In the genomic region with DNA sequence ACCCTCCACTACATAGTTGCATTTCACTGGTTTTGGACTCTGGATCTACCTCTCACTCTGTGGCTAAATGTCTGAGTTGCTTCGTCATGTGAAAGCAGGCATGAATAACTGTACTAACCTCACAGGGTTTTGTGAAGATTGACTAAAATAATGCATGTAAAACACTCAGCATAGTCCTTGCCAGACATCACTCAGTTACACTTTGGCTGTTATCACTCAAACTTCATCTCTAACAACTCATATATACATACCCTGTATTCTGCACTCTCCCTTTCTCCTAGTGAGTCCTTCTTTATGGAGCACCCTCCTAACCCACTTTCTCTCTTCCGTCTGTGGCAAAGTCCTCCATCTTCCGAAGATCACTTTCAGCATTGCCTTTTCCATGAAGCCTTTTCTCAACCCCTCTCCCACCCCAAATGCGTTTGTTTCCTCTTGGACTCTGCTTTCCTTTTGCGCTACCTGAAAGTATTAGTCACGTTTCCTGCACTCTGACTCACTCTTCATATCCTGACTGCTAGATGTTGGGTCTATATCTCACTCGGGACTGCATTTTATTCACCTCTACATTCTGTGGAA, we compare ENCODE assay signal across 8 cellular contexts.
DNase-seq lines count a peak whose midpoint lies in the region; ATAC-seq and TF ChIP-seq lines count a peak whose summit lies in the region.

No MANE protein-coding gene starts in this region.

- H3K9me3 Mint-ChIP-seq in MCF 10A (ENCODE audit: unreplicated experiment): no peaks in the 10 kb centered on the region
- no peaks in the 10 kb centered on the region for H3K9me3 Mint-ChIP-seq in activated CD8-positive, alpha-beta T cell treated with anti-CD3 and anti-CD28 coated beads, Interleukin-2, amount 10 ng/mL, durations not matched to agents 7 days and 5 days (ENCODE audit: insufficient read depth)
- peaks cover 3% of the 10 kb centered on the region for H3K9me3 Mint-ChIP-seq in natural killer cell treated with Interleukin-12 subunit alpha and Interleukin-12 subunit beta and Interleukin-15 and Interleukin-18, amount 100 ng/mL, for 72 hours

- TF ChIP-seq POLR2A in breast epithelium (IDR thresholded peaks at IDR 0.05): no peak

- H3K4me3 Mint-ChIP-seq in MCF 10A (ENCODE audit: unreplicated experiment): no peak overlapping the region
- no peak overlapping the region for H3K4me3 Mint-ChIP-seq in activated CD8-positive, alpha-beta T cell treated with anti-CD3 and anti-CD28 coated beads, Interleukin-2, amount 10 ng/mL, durations not matched to agents 7 days and 5 days
- no peak overlapping the region for H3K4me3 Mint-ChIP-seq in natural killer cell treated with Interleukin-12 subunit alpha and Interleukin-12 subunit beta and Interleukin-15 and Interleukin-18, amount 100 ng/mL, for 72 hours

- H3K4me3 ChIP-seq in breast epithelium: no peak overlapping the region

- DNase-seq in MCF 10A (ENCODE audit: unreplicated experiment) (peak; percentile 89), breast epithelium (ENCODE audit: low spot score in 2 of 2) (no peak), epidermal melanocyte (ENCODE audit: insufficient read length, low spot score) (no peak), NCI-H1436 (lab: John Stamatoyannopoulos, UW) (no peak), germinal center (ENCODE audit: low spot score) (no peak)
- DNase-seq in activated CD8-positive, alpha-beta T cell treated with anti-CD3 and anti-CD28 coated beads, Interleukin-2, amount 10 ng/mL, durations not matched to agents 7 days and 5 days: peak; percentile 55
- DNase-seq in natural killer cell treated with Interleukin-12 subunit alpha and Interleukin-12 subunit beta and Interleukin-15 and Interleukin-18, amount 100 ng/mL, for 72 hours (ENCODE audit: low spot score): no peak

- H3K36me3 ChIP-seq in breast epithelium: no peaks in the 10 kb centered on the region

- peaks cover 43% of the 10 kb centered on the region for H3K4me1 Mint-ChIP-seq in MCF 10A (ENCODE audit: insufficient read depth, unreplicated experiment)
- peaks cover 41% of the 10 kb centered on the region for H3K4me1 Mint-ChIP-seq in activated CD8-positive, alpha-beta T cell treated with anti-CD3 and anti-CD28 coated beads, Interleukin-2, amount 10 ng/mL, durations not matched to agents 7 days and 5 days (ENCODE audit: low read depth)
- H3K4me1 Mint-ChIP-seq in natural killer cell treated with Interleukin-12 subunit alpha and Interleukin-12 subunit beta and Interleukin-15 and Interleukin-18, amount 100 ng/mL, for 72 hours (ENCODE audit: low read depth in 2 of 2): peaks cover 41% of the 10 kb centered on the region in 2 donors

- H3K36me3 Mint-ChIP-seq in MCF 10A (ENCODE audit: insufficient read depth, unreplicated experiment): peaks cover 4% of the 10 kb centered on the region
- peaks cover 27% of the 10 kb centered on the region for H3K36me3 Mint-ChIP-seq in activated CD8-positive, alpha-beta T cell treated with anti-CD3 and anti-CD28 coated beads, Interleukin-2, amount 10 ng/mL, durations not matched to agents 7 days and 5 days (ENCODE audit: low read depth)
- no peaks in the 10 kb centered on the region for H3K36me3 Mint-ChIP-seq in natural killer cell treated with Interleukin-12 subunit alpha and Interleukin-12 subunit beta and Interleukin-15 and Interleukin-18, amount 100 ng/mL, for 72 hours

- TSS peak; percentile 78 for BruUV-seq in MCF 10A (replicated peaks; lab: Mats Ljungman, UMichigan)

- H3K9me3 ChIP-seq in breast epithelium: no peaks in the 10 kb centered on the region

- no peak overlapping the region for H3K27ac ChIP-seq in breast epithelium

- H3K4me1 ChIP-seq in breast epithelium: no peaks in the 10 kb centered on the region

- ATAC-seq in HG03135 (IDR thresholded peaks at IDR 0.05; ENCODE audit: unreplicated experiment): peak; percentile 54
- peak; percentile 71 for ATAC-seq in activated CD8-positive, alpha-beta T cell treated with anti-CD3 and anti-CD28 coated beads, Interleukin-2, amount 10 ng/mL, durations not matched to agents 7 days and 5 days
- peak; percentile 85 to 86 for ATAC-seq in natural killer cell treated with Interleukin-12 subunit alpha and Interleukin-12 subunit beta and Interleukin-15 and Interleukin-18, amount 100 ng/mL, for 72 hours

- CTCF ChIA-PET in MCF 10A (lab: Yijun Ruan, JAX): interaction anchor here (0.6 to 1.4 kb wide), 3 partner anchors 47 to 96 kb away, joined by 3 to 5 read pairs (median 4); no protein-coding TSS in a partner anchor
- CTCF ChIA-PET in activated CD8-positive, alpha-beta T cell treated with anti-CD3 and anti-CD28 coated beads, Interleukin-2, amount 10 ng/mL, durations not matched to agents 7 days and 5 days (lab: Charles Lee): interaction anchor here (0.7 to 5.4 kb wide), 5 partner anchors 11 to 87 kb away, joined by 3 to 37 read pairs (median 5); a partner anchor contains a TSS

- POLR2A ChIA-PET in MCF 10A (lab: Yijun Ruan, JAX): interaction anchor here (0.6 to 3.9 kb wide), 10 partner anchors 8 to 86 kb away, joined by 3 to 28 read pairs (median 4); a partner anchor contains a TSS
- POLR2A ChIA-PET in activated CD8-positive, alpha-beta T cell treated with anti-CD3 and anti-CD28 coated beads, Interleukin-2, amount 10 ng/mL, durations not matched to agents 7 days and 5 days (lab: Charles Lee): interaction anchor here (1.3 to 5.1 kb wide), 2 partner anchors 11 to 71 kb away, joined by 3 to 39 read pairs; a partner anchor contains a TSS

- H3K27me3 Mint-ChIP-seq in MCF 10A (ENCODE audit: insufficient read depth, unreplicated experiment): no peaks in the 10 kb centered on the region
- H3K27me3 Mint-ChIP-seq in activated CD8-positive, alpha-beta T cell treated with anti-CD3 and anti-CD28 coated beads, Interleukin-2, amount 10 ng/mL, durations not matched to agents 7 days and 5 days (ENCODE audit: low read depth): no peaks in the 10 kb centered on the region
- H3K27me3 Mint-ChIP-seq in natural killer cell treated with Interleukin-12 subunit alpha and Interleukin-12 subunit beta and Interleukin-15 and Interleukin-18, amount 100 ng/mL, for 72 hours: no peaks in the 10 kb centered on the region

- intact Hi-C loops in MCF 10A (cut with micrococcal nuclease): loop anchor here (1.0 kb wide), 1 partner anchor 73 kb away; a partner anchor contains a TSS
- intact Hi-C loops in breast epithelium (cut with DNase I; ENCODE audit: low total_unique reads): no loop called here

- TF ChIP-seq CTCF in MCF 10A (IDR thresholded peaks at IDR 0.05; ENCODE audit: unreplicated experiment) (no peak), breast epithelium (IDR thresholded peaks at IDR 0.05) (no peak)

- no peaks in the 10 kb centered on the region for H3K27me3 ChIP-seq in breast epithelium

- H3K27ac Mint-ChIP-seq in MCF 10A (ENCODE audit: low read depth, unreplicated experiment): no peak overlapping the region
- H3K27ac Mint-ChIP-seq in activated CD8-positive, alpha-beta T cell treated with anti-CD3 and anti-CD28 coated beads, Interleukin-2, amount 10 ng/mL, durations not matched to agents 7 days and 5 days: no peak overlapping the region
- H3K27ac Mint-ChIP-seq in natural killer cell treated with Interleukin-12 subunit alpha and Interleukin-12 subunit beta and Interleukin-15 and Interleukin-18, amount 100 ng/mL, for 72 hours: no peak overlapping the region

Comparison
In these comparisons a context has a peak if more than half of its experiments do, and no peak if none do; other contexts are left out.
1. DNase-seq: peak in MCF 10A (single experiment) and activated CD8-positive, alpha-beta T cell treated with anti-CD3 and anti-CD28 coated beads, Interleukin-2, amount 10 ng/mL, durations not matched to agents 7 days and 5 days (single experiment); none in breast epithelium (0 of 2), natural killer cell treated with Interleukin-12 subunit alpha and Interleukin-12 subunit beta and Interleukin-15 and Interleukin-18, amount 100 ng/mL, for 72 hours (single experiment), epidermal melanocyte (single experiment), NCI-H1436 (single experiment) and germinal center (single experiment).
2. Peak in every context shown above with its lines, with median percentiles within 50 percentile points of each other: ATAC-seq.